ENCODE assay signal across 8 cellular contexts in the genomic region with DNA sequence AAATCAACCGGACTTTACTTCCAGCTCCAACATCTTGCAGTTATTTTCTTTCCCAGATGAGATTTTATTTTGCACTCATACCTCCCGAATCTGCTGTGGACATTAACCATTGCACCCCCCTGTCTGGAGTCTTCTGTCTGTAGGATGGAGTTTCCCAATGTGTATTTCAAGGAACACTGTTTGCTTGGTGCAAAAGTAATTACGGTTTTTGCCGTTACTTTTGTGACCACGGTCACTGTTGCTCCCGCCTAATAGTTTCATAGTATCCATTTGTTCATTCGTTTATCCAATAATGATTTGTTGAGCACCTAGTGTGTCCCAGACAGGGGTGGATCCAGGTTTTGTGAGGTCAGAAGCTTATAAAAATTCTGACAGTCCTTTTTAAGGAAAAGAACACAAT.
"Had no signal": no experiment of that assay in that cellular context is flagged by ENCODE, and none has a peak within 500 bp of the region (broad histone marks: within the 10 kb centered on the region; RNA-seq: fewer than 3 reads in every experiment).

No MANE protein-coding gene starts in this region.

- DNase-seq: GM23248, GOT3, H7, KG1 had no signal

- H2AFZ ChIP-seq: GM23248 had no signal

- H3K9me3 Mint-ChIP-seq: IgD-negative memory B cell had no signal

- ATAC-seq: HCT116 had no signal

- H3K4me3 Mint-ChIP-seq: IgD-negative memory B cell had no signal

- FAIRE-seq: HTR-8/SVneo had no signal

- H3K9me3 ChIP-seq: HAP-1 had no signal

- H3K27ac ChIP-seq: GM23248 had no signal

- H3K27ac Mint-ChIP-seq: IgD-negative memory B cell had no signal

- H3K9ac ChIP-seq: GM23248 had no signal

- H3K36me3 ChIP-seq: HAP-1 had no signal

- H3K4me3 ChIP-seq: GM23248, HAP-1 had no signal
